In the genomic region with DNA sequence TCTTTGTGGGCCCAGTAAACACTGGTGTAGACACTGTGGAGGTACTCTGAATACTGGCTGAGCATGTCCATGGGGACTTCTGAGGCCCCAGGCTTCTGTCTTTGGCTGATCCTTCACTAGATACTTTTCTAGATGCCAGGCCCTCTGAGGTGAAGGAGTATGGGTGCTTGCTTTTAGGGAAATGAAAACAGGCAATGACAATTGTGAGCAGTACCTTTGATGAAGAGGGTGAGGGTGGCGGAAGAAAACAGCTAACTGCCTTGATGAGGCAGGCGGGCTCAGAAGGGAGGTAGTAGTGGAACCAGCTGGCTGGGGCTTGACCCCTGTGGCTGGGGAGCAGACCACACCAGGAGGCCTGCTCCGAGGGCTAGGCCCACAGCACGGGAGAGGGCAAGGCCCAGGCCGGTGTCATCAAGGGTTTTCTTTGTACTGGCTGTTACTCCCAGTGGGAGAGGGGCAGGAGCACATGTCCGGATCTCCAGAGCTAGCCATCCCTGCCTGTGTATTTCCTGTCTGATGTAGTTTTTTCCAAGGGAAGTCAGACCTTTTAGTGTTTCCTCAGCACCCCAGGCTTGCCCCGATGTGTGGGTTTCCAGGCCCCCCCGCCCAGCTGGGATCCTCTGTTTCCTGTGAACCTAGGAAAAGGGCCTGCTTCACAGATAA, we compare ENCODE assay signal across 8 cellular contexts. TPM values are rescaled to one million over a fixed set of nuclear protein-coding genes. Genes with fewer than 3 reads are reported as not detected.
DNase-seq lines count a peak whose midpoint lies in the region; ATAC-seq and TF ChIP-seq lines count a peak whose summit lies in the region.

No MANE protein-coding gene starts in this region.

- DNase-seq in DND-41 = no peak
- no peak for DNase-seq in WTC11 (ENCODE audit: low spot score)
- peak; percentile 7 for DNase-seq in fibroblast of peridontal ligament (ENCODE audit: extremely low read depth)
- peak; percentile 85 for DNase-seq in posterior vena cava (ENCODE audit: low spot score)
- no peak for DNase-seq in NCI-H2107 (lab: John Stamatoyannopoulos, UW)
- DNase-seq in SIG-M5 (lab: John Stamatoyannopoulos, UW) = no peak

- no peak for ATAC-seq in DND-41 (ENCODE audit: insufficient read depth, low read depth)
- no peak for ATAC-seq in WTC11
- no peak for ATAC-seq in GM21737 (IDR thresholded peaks at IDR 0.05; ENCODE audit: unreplicated experiment)
- ATAC-seq in GM18520 (IDR thresholded peaks at IDR 0.05; ENCODE audit: unreplicated experiment) = no peak

- no peak overlapping the region for H2AFZ ChIP-seq in DND-41 (ENCODE audit: low read depth, low read length)

- H3K79me2 ChIP-seq in DND-41 (ENCODE audit: insufficient read depth, low read length) = peaks cover 94% of the 10 kb centered on the region

- POLR2A ChIA-PET in WTC11 (lab: Charles Lee) = interaction anchor here (1.2 kb wide), 1 partner anchor 11 kb away, joined by 3 read pairs; no protein-coding TSS in a partner anchor

- no peak overlapping the region for H3K9ac ChIP-seq in DND-41 (ENCODE audit: low read depth, low read length)

- H3K9me3 Mint-ChIP-seq in WTC11 = no peaks in the 10 kb centered on the region

- peaks cover 82% of the 10 kb centered on the region for H4K20me1 ChIP-seq in DND-41 (ENCODE audit: insufficient read depth, low read length)

- no peaks in the 10 kb centered on the region for H3K9me3 ChIP-seq in DND-41 (ENCODE audit: insufficient read depth, low read length, severe bottlenecking)

- peak overlapping the region; percentile 89; the same call in 1 of the 2 replicates for H3K4me2 ChIP-seq in DND-41 (ENCODE audit: insufficient read depth, low read length)

- TF ChIP-seq CTCF in DND-41 (IDR thresholded peaks at IDR 0.05; ENCODE audit: borderline replicate concordance, extremely low read depth, low read length, poor library complexity, severe bottlenecking) (no peak), WTC11 (IDR thresholded peaks at IDR 0.05) (no peak)

- H3K27me3 ChIP-seq in DND-41 (ENCODE audit: insufficient read depth, low read length, poor library complexity) = no peaks in the 10 kb centered on the region

- H3K27ac Mint-ChIP-seq in WTC11 = peak overlapping the region; percentile 59

- peak overlapping the region; percentile 41 for H3K27ac ChIP-seq in DND-41 (ENCODE audit: low read length)

- peaks cover 66% of the 10 kb centered on the region for H3K36me3 ChIP-seq in DND-41 (ENCODE audit: insufficient read depth, low read length)

- H3K36me3 Mint-ChIP-seq in WTC11 = peaks cover 11% of the 10 kb centered on the region; the same call in 1 of the 2 replicates

- intact Hi-C loops in posterior vena cava (cut with DNase I) = no loop called here

- H3K4me1 ChIP-seq in DND-41 (ENCODE audit: insufficient read depth, low read length) = peaks cover 74% of the 10 kb centered on the region

- H3K4me3 Mint-ChIP-seq in WTC11 = no peak overlapping the region

- peaks cover 64% of the 10 kb centered on the region for H3K4me1 Mint-ChIP-seq in WTC11

- CTCF ChIA-PET in WTC11 (lab: Charles Lee) = interaction anchor here (0.9 to 1.5 kb wide), 4 partner anchors 31 to 199 kb away, joined by 3 to 9 read pairs (median 4); partner anchors contain the start of gene LPIN3

- no peak overlapping the region for H3K4me3 ChIP-seq in DND-41 (ENCODE audit: low read depth in 1 of 2, low read length in 2 of 2)

- no peaks in the 10 kb centered on the region for H3K27me3 Mint-ChIP-seq in WTC11 (ENCODE audit: low read depth)

TF ChIP-seq in WTC11, 78 proteins besides CTCF, POLR2A, EP300 and RAD21 (continues in another document):
- no peak for TF ChIP-seq TP53 (CRISPR knock-in tag; IDR thresholded peaks at IDR 0.05)
- TF ChIP-seq, protein P1, sequence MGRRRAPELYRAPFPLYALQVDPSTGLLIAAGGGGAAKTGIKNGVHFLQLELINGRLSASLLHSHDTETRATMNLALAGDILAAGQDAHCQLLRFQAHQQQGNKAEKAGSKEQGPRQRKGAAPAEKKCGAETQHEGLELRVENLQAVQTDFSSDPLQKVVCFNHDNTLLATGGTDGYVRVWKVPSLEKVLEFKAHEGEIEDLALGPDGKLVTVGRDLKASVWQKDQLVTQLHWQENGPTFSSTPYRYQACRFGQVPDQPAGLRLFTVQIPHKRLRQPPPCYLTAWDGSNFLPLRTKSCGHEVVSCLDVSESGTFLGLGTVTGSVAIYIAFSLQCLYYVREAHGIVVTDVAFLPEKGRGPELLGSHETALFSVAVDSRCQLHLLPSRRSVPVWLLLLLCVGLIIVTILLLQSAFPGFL (CRISPR knock-in tag; IDR thresholded peaks at IDR 0.05; ENCODE audit: borderline replicate concordance) = no peak
- TF ChIP-seq GRHL2 (CRISPR knock-in tag; IDR thresholded peaks at IDR 0.05; ENCODE audit: insufficient replicate concordance, severe bottlenecking) = no peak
- TF ChIP-seq FOXP1 (CRISPR knock-in tag; IDR thresholded peaks at IDR 0.05; ENCODE audit: borderline replicate concordance) = no peak
- TF ChIP-seq, protein P2, sequence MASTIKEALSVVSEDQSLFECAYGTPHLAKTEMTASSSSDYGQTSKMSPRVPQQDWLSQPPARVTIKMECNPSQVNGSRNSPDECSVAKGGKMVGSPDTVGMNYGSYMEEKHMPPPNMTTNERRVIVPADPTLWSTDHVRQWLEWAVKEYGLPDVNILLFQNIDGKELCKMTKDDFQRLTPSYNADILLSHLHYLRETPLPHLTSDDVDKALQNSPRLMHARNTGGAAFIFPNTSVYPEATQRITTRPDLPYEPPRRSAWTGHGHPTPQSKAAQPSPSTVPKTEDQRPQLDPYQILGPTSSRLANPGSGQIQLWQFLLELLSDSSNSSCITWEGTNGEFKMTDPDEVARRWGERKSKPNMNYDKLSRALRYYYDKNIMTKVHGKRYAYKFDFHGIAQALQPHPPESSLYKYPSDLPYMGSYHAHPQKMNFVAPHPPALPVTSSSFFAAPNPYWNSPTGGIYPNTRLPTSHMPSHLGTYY (CRISPR knock-in tag; IDR thresholded peaks at IDR 0.05) = no peak
- no peak for TF ChIP-seq ZBTB43 (CRISPR knock-in tag; IDR thresholded peaks at IDR 0.05)
- TF ChIP-seq CREB1 (CRISPR knock-in tag; IDR thresholded peaks at IDR 0.05) = no peak
- no peak for TF ChIP-seq E2F4 (CRISPR knock-in tag; IDR thresholded peaks at IDR 0.05; ENCODE audit: borderline replicate concordance, low read depth)
- TF ChIP-seq JAZF1 (CRISPR knock-in tag; IDR thresholded peaks at IDR 0.05) = no peak
- TF ChIP-seq, protein P3, sequence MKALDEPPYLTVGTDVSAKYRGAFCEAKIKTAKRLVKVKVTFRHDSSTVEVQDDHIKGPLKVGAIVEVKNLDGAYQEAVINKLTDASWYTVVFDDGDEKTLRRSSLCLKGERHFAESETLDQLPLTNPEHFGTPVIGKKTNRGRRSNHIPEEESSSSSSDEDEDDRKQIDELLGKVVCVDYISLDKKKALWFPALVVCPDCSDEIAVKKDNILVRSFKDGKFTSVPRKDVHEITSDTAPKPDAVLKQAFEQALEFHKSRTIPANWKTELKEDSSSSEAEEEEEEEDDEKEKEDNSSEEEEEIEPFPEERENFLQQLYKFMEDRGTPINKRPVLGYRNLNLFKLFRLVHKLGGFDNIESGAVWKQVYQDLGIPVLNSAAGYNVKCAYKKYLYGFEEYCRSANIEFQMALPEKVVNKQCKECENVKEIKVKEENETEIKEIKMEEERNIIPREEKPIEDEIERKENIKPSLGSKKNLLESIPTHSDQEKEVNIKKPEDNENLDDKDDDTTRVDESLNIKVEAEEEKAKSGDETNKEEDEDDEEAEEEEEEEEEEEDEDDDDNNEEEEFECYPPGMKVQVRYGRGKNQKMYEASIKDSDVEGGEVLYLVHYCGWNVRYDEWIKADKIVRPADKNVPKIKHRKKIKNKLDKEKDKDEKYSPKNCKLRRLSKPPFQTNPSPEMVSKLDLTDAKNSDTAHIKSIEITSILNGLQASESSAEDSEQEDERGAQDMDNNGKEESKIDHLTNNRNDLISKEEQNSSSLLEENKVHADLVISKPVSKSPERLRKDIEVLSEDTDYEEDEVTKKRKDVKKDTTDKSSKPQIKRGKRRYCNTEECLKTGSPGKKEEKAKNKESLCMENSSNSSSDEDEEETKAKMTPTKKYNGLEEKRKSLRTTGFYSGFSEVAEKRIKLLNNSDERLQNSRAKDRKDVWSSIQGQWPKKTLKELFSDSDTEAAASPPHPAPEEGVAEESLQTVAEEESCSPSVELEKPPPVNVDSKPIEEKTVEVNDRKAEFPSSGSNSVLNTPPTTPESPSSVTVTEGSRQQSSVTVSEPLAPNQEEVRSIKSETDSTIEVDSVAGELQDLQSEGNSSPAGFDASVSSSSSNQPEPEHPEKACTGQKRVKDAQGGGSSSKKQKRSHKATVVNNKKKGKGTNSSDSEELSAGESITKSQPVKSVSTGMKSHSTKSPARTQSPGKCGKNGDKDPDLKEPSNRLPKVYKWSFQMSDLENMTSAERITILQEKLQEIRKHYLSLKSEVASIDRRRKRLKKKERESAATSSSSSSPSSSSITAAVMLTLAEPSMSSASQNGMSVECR (CRISPR knock-in tag; IDR thresholded peaks at IDR 0.05; ENCODE audit: borderline replicate concordance) = no peak
- TF ChIP-seq ZMAT4 (CRISPR knock-in tag; IDR thresholded peaks at IDR 0.05) = no peak
- TF ChIP-seq CREM (CRISPR knock-in tag; IDR thresholded peaks at IDR 0.05) = no peak
- TF ChIP-seq ZBTB21 (CRISPR knock-in tag; IDR thresholded peaks at IDR 0.05; ENCODE audit: borderline replicate concordance) = no peak

RNA-seq across cellular contexts. Expression of gene PLCG1, which starts 3.9 kb away (rescaled TPM):
- 177 to 201 TPM (median 194 TPM) in 3 replicates for total RNA-seq in WTC11 (2021)
- total RNA-seq in posterior vena cava = 10 to 100 TPM; 81.0 to 83.0 TPM

Comparison
In these comparisons a context has a peak if more than half of its experiments do, and no peak if none do; other contexts are left out.
1. DNase-seq: peak in fibroblast of peridontal ligament (single experiment) and posterior vena cava (single experiment); none in DND-41 (single experiment), WTC11 (single experiment), NCI-H2107 (single experiment) and SIG-M5 (single experiment).